11 cellular contexts compared by ENCODE assay signal in the genomic region with DNA sequence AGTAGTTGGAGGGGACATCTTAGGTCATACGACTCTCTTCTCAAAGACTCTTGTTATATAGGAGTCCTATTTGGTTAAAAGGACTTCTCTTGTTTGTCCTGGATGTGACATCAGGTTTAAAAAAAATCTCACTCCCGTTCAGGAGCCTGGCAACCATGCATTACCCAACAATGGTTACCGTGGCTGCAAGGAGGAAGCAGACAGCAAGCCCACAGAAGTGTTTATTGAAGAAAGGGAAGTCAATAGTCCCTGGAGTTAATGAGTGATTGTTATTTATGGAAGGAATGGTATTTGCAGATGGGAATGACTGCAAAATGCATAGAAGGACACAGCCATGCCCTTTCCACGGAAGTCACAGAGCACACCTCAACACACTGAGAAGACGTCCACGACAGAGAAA.
DNase-seq lines count a peak whose midpoint lies in the region; ATAC-seq and TF ChIP-seq lines count a peak whose summit lies in the region.
"Had no signal": no experiment of that assay in that cellular context is flagged by ENCODE, and none has a peak within 500 bp of the region (broad histone marks: within the 10 kb centered on the region; RNA-seq: fewer than 3 reads in every experiment).

No MANE protein-coding gene starts in this region.

- no peak for TF ChIP-seq EP300 in tibial nerve (IDR thresholded peaks at IDR 0.05)

- H3K9me3 Mint-ChIP-seq in activated naive CD4-positive, alpha-beta T cell treated with anti-CD3 and anti-CD28 coated beads, Interleukin-2, amount 50 U/mL, for 72 hours = no peaks in the 10 kb centered on the region
- H3K9me3 Mint-ChIP-seq: activated T-cell treated with anti-CD3 and anti-CD28 coated beads, Interleukin-2, amount 50 U/mL, for 4 hours had no signal

- DNase-seq in GDM1 (lab: John Stamatoyannopoulos, UW) = peak; percentile 28
- DNase-seq in NCI-H510A (lab: John Stamatoyannopoulos, UW) = peak; percentile 28
- DNase-seq in heart right ventricle = no peak
- no peak for DNase-seq in activated naive CD4-positive, alpha-beta T cell treated with anti-CD3 and anti-CD28 coated beads, Interleukin-2, amount 50 U/mL, for 72 hours (ENCODE audit: low spot score in 2 of 2)
- no peak for DNase-seq in tibial nerve (ENCODE audit: low spot score in 2 of 2)
- DNase-seq: activated T-cell treated with anti-CD3 and anti-CD28 coated beads, Interleukin-2, amount 50 U/mL, for 4 hours; DND-41; mammary epithelial cell; stimulated activated CD8-positive, alpha-beta memory T cell treated with anti-CD3 and anti-CD28 coated beads, Interleukin-4, amount 100 ng/mL, for 48 hours had no signal

- H3K9me3 ChIP-seq in heart right ventricle (peaks cover 0 to 5% (median 0%) of the 10 kb centered on the region in 11 donors), neuron (ENCODE audit: low read length) (no peaks in the 10 kb centered on the region), tibial nerve (peaks cover 0 to 4% (median 0%) of the 10 kb centered on the region in 4 donors)

- H3K4me3 ChIP-seq in heart right ventricle (no peak overlapping the region), neuron (ENCODE audit: low read length) (no peak overlapping the region), tibial nerve (no peak overlapping the region)

- ATAC-seq in heart right ventricle = peak in 5 of 8 donors; percentile 42 to 67 (median 50)
- no peak for ATAC-seq in activated naive CD4-positive, alpha-beta T cell treated with anti-CD3 and anti-CD28 coated beads, Interleukin-2, amount 50 U/mL, for 72 hours
- ATAC-seq in GM21717 (IDR thresholded peaks at IDR 0.05; ENCODE audit: unreplicated experiment) = no peak
- ATAC-seq: activated T-cell treated with anti-CD3 and anti-CD28 coated beads, Interleukin-2, amount 50 U/mL, for 4 hours had no signal

- no peaks in the 10 kb centered on the region for H3K36me3 ChIP-seq in heart right ventricle
- H3K36me3 ChIP-seq in neuron (ENCODE audit: insufficient read depth, low read length) = no peaks in the 10 kb centered on the region
- no peaks in the 10 kb centered on the region for H3K36me3 ChIP-seq in tibial nerve

- intact Hi-C loops in heart right ventricle (cut with DNase I) = no loop called here

- H3K27me3 ChIP-seq in heart right ventricle (no peaks in the 10 kb centered on the region), neuron (ENCODE audit: insufficient read depth, low read length) (no peaks in the 10 kb centered on the region), tibial nerve (no peaks in the 10 kb centered on the region)

- H3K36me3 Mint-ChIP-seq in activated naive CD4-positive, alpha-beta T cell treated with anti-CD3 and anti-CD28 coated beads, Interleukin-2, amount 50 U/mL, for 72 hours = peaks cover 0 to 5% of the 10 kb centered on the region in 2 donors

- H3K4me1 ChIP-seq in heart right ventricle = peaks cover 0 to 19% (median 0%) of the 10 kb centered on the region in 9 donors
- H3K4me1 ChIP-seq in neuron (ENCODE audit: insufficient read depth, low read length) = peaks cover 27% of the 10 kb centered on the region
- H3K4me1 ChIP-seq in tibial nerve = peaks cover 0 to 15% (median 0%) of the 10 kb centered on the region in 4 donors

- no peak overlapping the region for H3K27ac Mint-ChIP-seq in activated naive CD4-positive, alpha-beta T cell treated with anti-CD3 and anti-CD28 coated beads, Interleukin-2, amount 50 U/mL, for 72 hours

- 53 to 58% methylated on average over 6 of the region's 6 CpGs for WGBS in heart right ventricle, 2 donors
- WGBS in tibial nerve, 2 donors = 56 to 60% methylated on average over 6 of the region's 6 CpGs

- peak overlapping the region in 1 of 10 donors; percentile 13 for H3K27ac ChIP-seq in heart right ventricle
- no peak overlapping the region for H3K27ac ChIP-seq in tibial nerve

- no peak for TF ChIP-seq POLR2A in tibial nerve (IDR thresholded peaks at IDR 0.05)

- peak overlapping the region; percentile 27 for H2AFZ ChIP-seq in neuron (ENCODE audit: low read depth, low read length)

- TF ChIP-seq CTCF in heart right ventricle (IDR thresholded peaks at IDR 0.05) (no peak), tibial nerve (IDR thresholded peaks at IDR 0.05) (no peak)

Comparison
In these comparisons a context has a peak if more than half of its experiments do, and no peak if none do; other contexts are left out.
1. DNase-seq: peak in GDM1 (single experiment) and NCI-H510A (single experiment); none in heart right ventricle (0 of 2), activated naive CD4-positive, alpha-beta T cell treated with anti-CD3 and anti-CD28 coated beads, Interleukin-2, amount 50 U/mL, for 72 hours (0 of 2) and tibial nerve (0 of 2).
2. ATAC-seq: peak in heart right ventricle (5 of 8); none in activated naive CD4-positive, alpha-beta T cell treated with anti-CD3 and anti-CD28 coated beads, Interleukin-2, amount 50 U/mL, for 72 hours (0 of 2) and GM21717 (single experiment).